Comparison of ENCODE assay signal across 8 cellular contexts in the genomic region with DNA sequence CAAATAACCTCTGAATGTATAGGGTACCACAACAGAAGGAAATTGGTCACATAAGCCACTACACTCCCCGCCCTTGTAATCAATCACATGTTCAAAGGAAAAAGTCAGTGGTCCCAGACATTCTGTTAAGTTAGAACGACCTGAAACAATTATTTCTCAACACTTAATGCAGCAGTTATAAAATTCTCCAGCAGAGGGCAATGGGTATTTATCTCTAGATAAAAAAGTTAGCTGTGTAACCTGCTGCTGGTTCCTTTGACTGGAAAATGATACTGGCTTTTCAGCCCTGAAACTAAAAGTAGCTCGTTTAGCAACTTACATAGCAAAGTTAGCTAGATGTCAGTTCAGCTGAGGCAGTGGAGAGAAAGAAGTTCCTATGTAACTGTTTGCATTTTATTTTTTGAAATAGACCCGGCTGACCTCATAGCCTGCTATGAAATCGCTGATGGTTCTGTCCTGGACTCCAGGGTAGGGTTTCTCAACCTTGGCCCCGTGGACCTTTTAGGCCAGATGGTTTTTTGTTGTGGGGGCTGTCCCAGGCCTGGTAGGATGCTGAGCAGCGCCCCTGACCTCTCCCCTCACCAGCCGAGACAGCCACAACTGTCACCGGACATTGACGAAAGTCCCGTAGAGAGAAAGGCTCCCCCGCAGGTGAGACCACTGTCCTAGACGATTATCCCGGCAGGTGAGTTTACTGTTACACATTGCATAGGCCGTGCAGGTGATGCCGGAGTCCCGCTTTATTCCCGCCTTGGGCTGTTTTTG. TPM values are rescaled to one million over a fixed set of nuclear protein-coding genes. Genes with fewer than 3 reads are reported as not detected.
DNase-seq lines count a peak whose midpoint lies in the region; ATAC-seq and TF ChIP-seq lines count a peak whose summit lies in the region.

No MANE protein-coding gene starts in this region.

- no peak overlapping the region for H2BK20ac ChIP-seq in IMR-90 (ENCODE audit: low read depth, low read length)

- TF ChIP-seq POLR2A in IMR-90 (IDR thresholded peaks at IDR 0.05; ENCODE audit: low read depth, low read length) = no peak

- in situ Hi-C loops in IMR-90 (cut with MboI; ENCODE audit: low sequenced_read_pairs) = no loop called here

- no peak overlapping the region for H4K5ac ChIP-seq in IMR-90 (ENCODE audit: low read depth, low read length)

- DNase-seq in Ammon's horn (ENCODE audit: low spot score) (peak; percentile 22), IMR-90 (peak; percentile 58), SHP77 treated with DMSO at 0.1 percent for 48 hours (lab: John Stamatoyannopoulos, UW) (peak; percentile 23), neuronal stem cell (ENCODE audit: low spot score) (peak; percentile 56)

- dilution Hi-C loops in IMR-90 (cut with HindIII; ENCODE audit: low sequenced_read_pairs, unreplicated experiment) = no loop called here

- no peak overlapping the region for H3K9ac ChIP-seq in IMR-90 (ENCODE audit: low read depth, low read length)
- H3K9ac ChIP-seq in neuronal stem cell (ENCODE audit: low read depth, low read length, poor library complexity) = no peak overlapping the region

- H2AK9ac ChIP-seq in IMR-90 (replicated peaks; ENCODE audit: low read depth, low read length, poor library complexity) = no peak overlapping the region

- H2BK5ac ChIP-seq in IMR-90 (ENCODE audit: low read depth, low read length, poor library complexity, severe bottlenecking) (no peak overlapping the region), neuronal stem cell (ENCODE audit: low read length) (no peak overlapping the region)

- H4K8ac ChIP-seq in IMR-90 (ENCODE audit: low read depth in 2 of 2, low read length in 2 of 2) = no peak overlapping the region
- no peak overlapping the region for H4K8ac ChIP-seq in neuronal stem cell (ENCODE audit: low read depth, low read length)

- BruUV-seq in IMR-90 (replicated peaks; lab: Mats Ljungman, UMichigan) = no TSS peak

- no peak overlapping the region for H3K56ac ChIP-seq in IMR-90 (ENCODE audit: extremely low read depth, insufficient read depth, low read length)

- H2AK5ac ChIP-seq in IMR-90 (ENCODE audit: low read depth, low read length) = no peak overlapping the region
- H2AK5ac ChIP-seq in neuronal stem cell (ENCODE audit: low read depth, low read length) = no peak overlapping the region

- H3K14ac ChIP-seq in IMR-90 (replicated peaks; ENCODE audit: low read depth, low read length) (no peak overlapping the region), neuronal stem cell (ENCODE audit: low read length) (no peak overlapping the region)

- H3K27me3 ChIP-seq in IMR-90 (ENCODE audit: control insufficient read depth, insufficient read depth, low read length) (peaks cover 14% of the 10 kb centered on the region), neuronal stem cell (ENCODE audit: control insufficient read depth in 3 of 3, insufficient read depth in 3 of 3, low read depth in 1 of 3, low read length in 3 of 3) (no peaks in the 10 kb centered on the region)

- WGBS in IMR-90 (ENCODE audit: extremely low coverage in 2 of 2, insufficient read length in 1 of 2), 2 experiments = 54% methylated on average over 4 of the region's 18 CpGs; no CpG with 5 or more reads in 1 of the 2 experiments
- no CpG with 5 or more reads among the region's 18 CpGs for WGBS in neuronal stem cell (ENCODE audit: extremely low coverage in 2 of 2, insufficient read length in 2 of 2, insufficient replicate concordance in 1 of 2), 2 donors

- H3K79me1 ChIP-seq in IMR-90 (ENCODE audit: low read depth in 1 of 2, low read length in 2 of 2) (no peaks in the 10 kb centered on the region), neuronal stem cell (ENCODE audit: low read depth, low read length) (no peaks in the 10 kb centered on the region)

- H2BK12ac ChIP-seq in neuronal stem cell (ENCODE audit: low read length) = no peak overlapping the region

- H2AFZ ChIP-seq in IMR-90 (replicated peaks; ENCODE audit: low read length, poor library complexity) = no peak overlapping the region
- H2AFZ ChIP-seq in neuronal stem cell (ENCODE audit: low read length) = peak overlapping the region; percentile 10

- H3K4me3 ChIP-seq in GM12875 (ENCODE audit: low read depth, low read length) = no peak overlapping the region
- no peak overlapping the region for H3K4me3 ChIP-seq in IMR-90 (ENCODE audit: insufficient read depth, low read depth, low read length)
- H3K4me3 ChIP-seq in neuronal stem cell (ENCODE audit: low read length in 2 of 2) = no peak overlapping the region

- H3K9me3 ChIP-seq in IMR-90 (ENCODE audit: control insufficient read depth, insufficient read depth, low read length) (no peaks in the 10 kb centered on the region), neuronal stem cell (replicated peaks in 1 of 2; ENCODE audit: control insufficient read depth in 2 of 2, insufficient read depth in 1 of 2, low read depth in 1 of 2, low read length in 2 of 2) (no peaks in the 10 kb centered on the region)

- no peaks in the 10 kb centered on the region for H3K4me1 ChIP-seq in IMR-90 (ENCODE audit: control insufficient read depth, insufficient read depth, low read length)
- no peaks in the 10 kb centered on the region for H3K4me1 ChIP-seq in neuronal stem cell (ENCODE audit: control insufficient read depth in 2 of 2, insufficient read depth in 1 of 2, low read depth in 1 of 2, low read length in 2 of 2)

- TF ChIP-seq RAD21 in IMR-90 (IDR thresholded peaks at IDR 0.05; ENCODE audit: low read length) = peak; percentile 56

- H2BK120ac ChIP-seq in IMR-90 (ENCODE audit: low read depth, low read length) (no peak overlapping the region), neuronal stem cell (ENCODE audit: low read depth, low read length) (no peak overlapping the region)

- ATAC-seq in IMR-90 (ENCODE audit: low read depth) = peak; percentile 92
- ATAC-seq in esophagus mucosa = peak; percentile 64
- no peak for ATAC-seq in HG02623 (IDR thresholded peaks at IDR 0.05; ENCODE audit: unreplicated experiment)
- ATAC-seq in HG03135 (IDR thresholded peaks at IDR 0.05; ENCODE audit: unreplicated experiment) = no peak

- TF ChIP-seq CTCF in GM12875 (IDR thresholded peaks at IDR 0.05; ENCODE audit: borderline replicate concordance, insufficient read depth, low read depth, low read length) (peak; percentile 50), IMR-90 (conservative IDR thresholded peaks at IDR 0.05; ENCODE audit: low read depth, low read length) (peak; percentile 77)

- no peak overlapping the region for H3K23ac ChIP-seq in IMR-90 (ENCODE audit: low read depth, low read length)
- no peak overlapping the region for H3K23ac ChIP-seq in neuronal stem cell (ENCODE audit: low read depth, low read length, poor library complexity)

- H3K18ac ChIP-seq in IMR-90 (ENCODE audit: low read depth, low read length) = no peak overlapping the region
- no peak overlapping the region for H3K18ac ChIP-seq in neuronal stem cell (ENCODE audit: low read length)

- H3K27ac ChIP-seq in IMR-90 (ENCODE audit: insufficient read depth, low read length) (no peak overlapping the region), neuronal stem cell (replicated peaks; ENCODE audit: low read length) (no peak overlapping the region)

- H3K4me2 ChIP-seq in IMR-90 (ENCODE audit: low read depth, low read length) (no peak overlapping the region), neuronal stem cell (ENCODE audit: insufficient read depth, low read length, poor library complexity, severe bottlenecking) (no peak overlapping the region)

- H3K36me3 ChIP-seq in IMR-90 (ENCODE audit: control insufficient read depth, insufficient read depth, low read length) (no peaks in the 10 kb centered on the region), neuronal stem cell (replicated peaks in 1 of 2; ENCODE audit: control insufficient read depth in 2 of 2, insufficient read depth in 2 of 2, low read length in 2 of 2) (no peaks in the 10 kb centered on the region)

- H2BK15ac ChIP-seq in IMR-90 (ENCODE audit: low read depth, low read length) (no peak overlapping the region), neuronal stem cell (ENCODE audit: low read length) (no peak overlapping the region)

- POLR2A ChIA-PET in IMR-90 (lab: Charles Lee; ENCODE audit: unreplicated experiment) = no interaction called here

- CTCF ChIA-PET in IMR-90 (lab: Yijun Ruan, JAX) = interaction anchor here (0.6 to 2.3 kb wide), 8 partner anchors 9 to 204 kb away, joined by 3 to 14 read pairs (median 4); no protein-coding TSS in a partner anchor

- intact Hi-C loops in IMR-90 (cut with micrococcal nuclease) = loop anchor here (1.0 kb wide), 1 partner anchor 203 kb away; no protein-coding TSS in a partner anchor

- no peaks in the 10 kb centered on the region for H4K20me1 ChIP-seq in IMR-90 (ENCODE audit: insufficient read depth, low read length)

- no peaks in the 10 kb centered on the region for H3K9me1 ChIP-seq in IMR-90 (ENCODE audit: insufficient read depth, low read length)

- H3K4ac ChIP-seq in IMR-90 (ENCODE audit: low read depth, low read length) = no peak overlapping the region
- H3K4ac ChIP-seq in neuronal stem cell (ENCODE audit: low read length) = no peak overlapping the region

- no peak overlapping the region for H4K91ac ChIP-seq in IMR-90 (ENCODE audit: insufficient read depth, low read depth, low read length)
- H4K91ac ChIP-seq in neuronal stem cell (ENCODE audit: low read depth, low read length, poor library complexity) = no peak overlapping the region

TF ChIP-seq in IMR-90, 13 proteins besides CTCF, POLR2A, EP300 and RAD21:
- TF ChIP-seq CEBPB (IDR thresholded peaks at IDR 0.05; ENCODE audit: low read depth, low read length) = peak; percentile 43
- TF ChIP-seq MAFK (IDR thresholded peaks at IDR 0.05; ENCODE audit: low read depth, low read length) = no peak
- peak; percentile 64 for TF ChIP-seq SMC3 (IDR thresholded peaks at IDR 0.05; ENCODE audit: low read depth, low read length)
- TF ChIP-seq FOS (IDR thresholded peaks at IDR 0.05; ENCODE audit: low read depth, low read length) = no peak

RNA-seq across cellular contexts. Expression of a gene that starts 40.2 kb away (rescaled TPM):
- total RNA-seq in IMR-90 (2012; rRNA removed) = 1.4 TPM in 2 replicates
- polyA plus RNA-seq in IMR-90 (2012; rRNA removed) = 2.0 and 2.1 TPM in 2 replicates
- polyA plus RNA-seq in IMR-90 (2012; cell fraction: cytosol; rRNA removed) = 2.3 and 2.7 TPM in 2 replicates
- polyA plus RNA-seq in IMR-90 (2012; cell fraction: nucleus; rRNA removed; ENCODE audit: low replicate concordance) = 1.8 and 3.5 TPM in 2 replicates
- total RNA-seq in esophagus mucosa = 10.1 TPM
- polyA plus RNA-seq in neuronal stem cell (2013, experiment 1 of 2) = 4.1 TPM
- polyA plus RNA-seq in neuronal stem cell (2013, experiment 2 of 2) = 4.0 TPM

RNA-seq across cellular contexts. Expression of a gene that starts 40.8 kb away (rescaled TPM):
- 2.8 and 4.3 TPM in 2 replicates for total RNA-seq in IMR-90 (2012; rRNA removed)
- polyA plus RNA-seq in IMR-90 (2012; rRNA removed) = 4.3 and 5.0 TPM in 2 replicates
- 2.4 and 7.3 TPM in 2 replicates for polyA plus RNA-seq in IMR-90 (2012; cell fraction: cytosol; rRNA removed)
- 3.5 and 4.9 TPM in 2 replicates for polyA plus RNA-seq in IMR-90 (2012; cell fraction: nucleus; rRNA removed; ENCODE audit: low replicate concordance)
- total RNA-seq in esophagus mucosa = 17.8 TPM
- polyA plus RNA-seq in neuronal stem cell (2013, experiment 1 of 2) = 9.9 TPM
- polyA plus RNA-seq in neuronal stem cell (2013, experiment 2 of 2) = 10.0 TPM

Comparison
In these comparisons a context has a peak if more than half of its experiments do, and no peak if none do; other contexts are left out.
1. ATAC-seq: peak in IMR-90 (single experiment) and esophagus mucosa (single experiment); none in HG02623 (single experiment) and HG03135 (single experiment).
2. Peak in every context shown above with its lines, with median percentiles within 50 percentile points of each other: DNase-seq.